ENCODE assay signal across 8 cellular contexts in the genomic region with DNA sequence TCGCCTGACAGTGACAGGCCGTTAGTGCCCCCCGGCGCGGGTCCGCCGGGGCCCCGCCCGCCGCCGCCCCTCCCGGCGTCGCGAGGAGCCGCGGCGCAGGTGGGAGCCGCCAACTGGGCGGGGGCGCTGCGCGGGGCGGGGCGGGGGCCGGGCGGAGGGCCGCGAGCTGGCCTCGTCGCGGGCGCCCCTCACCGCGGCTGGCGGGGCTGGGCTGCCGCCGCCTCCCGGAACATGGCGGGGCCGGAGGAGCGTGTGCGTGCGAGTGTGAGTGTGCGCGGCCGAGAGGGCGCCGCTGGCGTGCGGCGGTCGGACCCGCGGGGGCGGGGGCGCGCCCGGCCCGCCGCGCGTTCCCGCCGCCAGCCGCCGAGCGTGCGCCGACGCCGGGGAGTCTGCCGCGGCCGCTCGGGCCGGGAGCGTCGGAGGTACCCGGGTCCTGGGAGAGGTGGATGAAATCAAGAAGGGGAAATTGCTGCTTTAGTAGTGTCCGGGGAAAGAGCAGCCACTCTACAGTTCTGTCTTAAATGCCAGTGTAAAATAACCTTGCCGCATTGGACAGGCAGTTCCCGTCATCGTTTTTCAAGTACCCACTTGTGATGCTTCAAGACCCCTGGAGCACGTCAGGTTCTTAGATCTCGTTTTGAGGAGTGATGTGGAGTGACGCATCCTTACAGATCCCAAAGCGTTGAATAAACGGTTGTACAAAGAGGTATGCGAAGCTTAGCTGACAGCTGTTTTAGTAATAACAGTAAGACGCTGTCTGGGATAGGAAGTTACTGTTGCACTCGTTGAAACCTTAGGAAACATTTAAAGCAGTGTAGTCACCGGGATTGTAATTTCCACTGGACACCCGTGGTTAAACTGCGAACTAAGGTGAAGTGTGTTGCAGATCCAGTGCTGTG. TPM values are rescaled to one million over a fixed set of nuclear protein-coding genes. Genes with fewer than 3 reads are reported as not detected.
DNase-seq lines count a peak whose midpoint lies in the region; ATAC-seq, FAIRE-seq and TF ChIP-seq lines count a peak whose summit lies in the region.

No MANE protein-coding gene starts in this region.

- H3K18ac ChIP-seq in H1 (ENCODE audit: extremely low read depth, low read length): no peak overlapping the region

- H4K91ac ChIP-seq in H1 (replicated peaks; ENCODE audit: insufficient read length, low read length): no peak overlapping the region

- H3K79me2 ChIP-seq in H1 (ENCODE audit: control insufficient read depth in 1 of 2, insufficient read depth in 2 of 2, low read length in 2 of 2): peaks cover 7 to 52% of the 10 kb centered on the region in 2 experiments

- H3K27me3 ChIP-seq in H1 (replicated peaks in 1 of 4; ENCODE audit: control insufficient read depth in 3 of 4, extremely low read depth in 1 of 4, insufficient read depth in 3 of 4, low read length in 3 of 4): no peaks in the 10 kb centered on the region

- H2AFZ ChIP-seq in H1 (ENCODE audit: low read length): peak overlapping the region; percentile 88

- H2BK12ac ChIP-seq in H1 (ENCODE audit: low read depth, low read length): no peak overlapping the region

- WGBS in H1 (ENCODE audit: extremely low coverage in 1 of 2, insufficient coverage in 1 of 2, insufficient read length in 1 of 2, insufficient replicate concordance in 2 of 2, low coverage in 1 of 2, low lambda C conversion rate in 2 of 2, missing lambda C conversion rate in 1 of 2), 2 experiments: 4% methylated on average over 44 of the region's 95 CpGs; no CpG with 5 or more reads in 1 of the 2 experiments
- 2 to 4% methylated on average over 36 to 53 of the region's 95 CpGs for WGBS in mesodermal cell (ENCODE audit: insufficient coverage in 2 of 2), 2 experiments

- H2BK5ac ChIP-seq in H1 (ENCODE audit: low read depth, low read length): no peak overlapping the region; the same call in 1 of the 2 replicates

- H3K23me2 ChIP-seq in H1 (ENCODE audit: low read depth, low read length): peaks cover 8% of the 10 kb centered on the region

- no peak overlapping the region for H2BK20ac ChIP-seq in H1 (ENCODE audit: low read length)

- FAIRE-seq in H1 (lab: Jason Lieb, UNC): no peak

- H3K56ac ChIP-seq in H1 (replicated peaks; ENCODE audit: insufficient read length, low read depth, low read length): no peak overlapping the region

- TF ChIP-seq RAD21 in H1 (IDR thresholded peaks at IDR 0.05 in 1 of 2, conservative IDR thresholded peaks at IDR 0.05 in 1 of 2; ENCODE audit: low read depth in 2 of 2, low read length in 2 of 2): no peak

- peaks cover 2 to 26% (median 4%) of the 10 kb centered on the region in 4 experiments; a peak in 3 of 8 replicates for H3K36me3 ChIP-seq in H1 (ENCODE audit: control insufficient read depth in 2 of 4, insufficient read depth in 4 of 4, low read length in 3 of 4)
- peaks cover 14% of the 10 kb centered on the region for H3K36me3 ChIP-seq in mesodermal cell (ENCODE audit: control insufficient read depth, insufficient read depth, low read length)

- CTCF ChIA-PET in H1 (lab: Charles Lee; ENCODE audit: partially characterized antibody): interaction anchor here (1.2 to 1.5 kb wide), 2 partner anchors 10 to 101 kb away, joined by 3 to 6 read pairs; no protein-coding TSS in a partner anchor

- peaks cover 0 to 6% (median 1%) of the 10 kb centered on the region in 4 experiments; a peak in 2 of 7 replicates for H3K4me1 ChIP-seq in H1 (replicated peaks in 1 of 4; ENCODE audit: control insufficient read depth in 3 of 4, insufficient read depth in 4 of 4, low read length in 3 of 4)
- no peaks in the 10 kb centered on the region for H3K4me1 ChIP-seq in mesodermal cell (ENCODE audit: control insufficient read depth, insufficient read depth, low read length, poor library complexity, severe bottlenecking)

- peaks cover 0 to 9% of the 10 kb centered on the region in 2 experiments for H4K20me1 ChIP-seq in H1 (replicated peaks in 1 of 2; ENCODE audit: control insufficient read depth in 1 of 2, insufficient read depth in 2 of 2, low read length in 2 of 2)

- H3K27ac ChIP-seq in H1 (ENCODE audit: low read depth, low read length) (peak overlapping the region; percentile 72; the same call in 1 of the 2 replicates), mesodermal cell (ENCODE audit: low read depth, low read length, severe bottlenecking) (peak overlapping the region; percentile 95)

- H3K9ac ChIP-seq in H1 (replicated peaks in 1 of 4; ENCODE audit: extremely low read depth in 1 of 4, low read depth in 3 of 4, low read length in 3 of 4): peak overlapping the region; percentile 60 to 84 (median 76)

- POLR2A ChIA-PET in H1 (lab: Charles Lee; ENCODE audit: partially characterized antibody): interaction anchor here (1.3 to 4.4 kb wide), 6 partner anchors 11 to 197 kb away, joined by 6 to 44 read pairs (median 26); partner anchors contain the start of genes NDUFV2 and TWSG1

- no peak for TF ChIP-seq CTCF in H1 (IDR thresholded peaks at IDR 0.05; ENCODE audit: control extremely low read depth in 1 of 3, insufficient read depth in 1 of 3, low read depth in 1 of 3, low read length in 3 of 3)

- no peak for TF ChIP-seq EP300 in H1 (IDR thresholded peaks at IDR 0.05; ENCODE audit: borderline replicate concordance in 1 of 2, low read depth in 2 of 2, low read length in 2 of 2)

- no peak overlapping the region for H3K4ac ChIP-seq in H1 (replicated peaks; ENCODE audit: insufficient read length, low read depth, low read length)

- no peak overlapping the region for H2AK5ac ChIP-seq in H1 (ENCODE audit: low read depth, low read length)

- no peak overlapping the region for H3K23ac ChIP-seq in H1 (ENCODE audit: insufficient read length)

- H3K79me1 ChIP-seq in H1 (ENCODE audit: low read depth, low read length): peaks cover 4% of the 10 kb centered on the region; the same call in 1 of the 2 replicates

- peak overlapping the region; percentile 88 to 93 for H3K4me2 ChIP-seq in H1 (ENCODE audit: insufficient read depth in 1 of 2, low read depth in 2 of 2, low read length in 2 of 2)

- H3K4me3 ChIP-seq in H1 (ENCODE audit: extremely low read depth in 1 of 4, insufficient read depth in 2 of 4, low read depth in 3 of 4, low read length in 4 of 4): peak overlapping the region; percentile 79 to 95 (median 85)
- H3K4me3 ChIP-seq in mesodermal cell (ENCODE audit: extremely low read depth, insufficient read depth, low read length, poor library complexity, severe bottlenecking): peak overlapping the region; percentile 71

- ATAC-seq in GM19324 (IDR thresholded peaks at IDR 0.05; ENCODE audit: low FRiP score, unreplicated experiment) (peak; percentile 46), HG03457 (IDR thresholded peaks at IDR 0.05; ENCODE audit: unreplicated experiment) (peak; percentile 24)

- no peaks in the 10 kb centered on the region for H3K9me3 ChIP-seq in H1 (ENCODE audit: insufficient read depth in 2 of 2, low read depth in 1 of 2, low read length in 1 of 2)
- H3K9me3 ChIP-seq in mesodermal cell (ENCODE audit: control insufficient read depth, low read length): no peaks in the 10 kb centered on the region

- DNase-seq in C1 segment of cervical spinal cord (lab: John Stamatoyannopoulos, UW): peak in 12 of 14 donors; percentile 45 to 83 (median 71)
- DNase-seq in NCI-H774 (lab: John Stamatoyannopoulos, UW): peak; percentile 79
- peak in 2 of 3 experiments; percentile 24 to 49 for DNase-seq in activated CD8-positive, alpha-beta memory T cell treated with anti-CD3 and anti-CD28 coated beads for 48 hours (ENCODE audit: low read depth in 2 of 3, low spot score in 2 of 3)
- DNase-seq in H1 (ENCODE audit: low read depth in 1 of 2, low spot score in 2 of 2): peak in 1 of 2 experiments; percentile 64
- DNase-seq in stimulated activated CD8-positive, alpha-beta memory T cell treated with anti-CD3 and anti-CD28 coated beads, Interleukin-2, amount 100 ng/mL, for 1 hour (ENCODE audit: low read depth in 2 of 2): peak; percentile 31 to 37

- H3K14ac ChIP-seq in H1 (ENCODE audit: insufficient read length): no peak overlapping the region

- peak in 1 of 2 experiments; percentile 28; a peak in 1 of 3 replicates for TF ChIP-seq POLR2A in H1 (IDR thresholded peaks at IDR 0.05; ENCODE audit: control extremely low read depth in 1 of 2, low read depth in 2 of 2, low read length in 2 of 2)

- no peak overlapping the region for H4K8ac ChIP-seq in H1 (ENCODE audit: extremely low read depth, insufficient read depth, low read length)

- H2BK120ac ChIP-seq in H1 (replicated peaks; ENCODE audit: low read depth, low read length): no peak overlapping the region

- H4K5ac ChIP-seq in H1 (ENCODE audit: insufficient read length, low read depth, low read length): no peak overlapping the region

- H2BK15ac ChIP-seq in H1 (ENCODE audit: low read length): no peak overlapping the region

TF ChIP-seq in H1, 55 proteins besides CTCF, POLR2A, EP300 and RAD21 (continues in another document):
- TF ChIP-seq RFX5 (IDR thresholded peaks at IDR 0.05; ENCODE audit: borderline replicate concordance, low read depth, low read length) (no peak), SAP30 (IDR thresholded peaks at IDR 0.05; ENCODE audit: insufficient read depth, insufficient replicate concordance, low read length) (peak; percentile 39), CREB1 (IDR thresholded peaks at IDR 0.05) (peak; percentile 31; the same call in 1 of the 2 replicates), PHF8 (conservative IDR thresholded peaks at IDR 0.05; ENCODE audit: low read depth, low read length) (no peak)

RNA-seq across cellular contexts. Expression of gene ANKRD12, which starts 0.8 kb away (rescaled TPM):
- 37.9 and 40.9 TPM in 2 replicates for total RNA-seq in H1 (2021; fragmentation: NEBNext Ultra II Directional; extraction: Animal tissue kit (Norgen Biotek cat#: 25700))
- 1.4 and 2.6 TPM in 2 replicates for polyA plus RNA-seq in H1 (2011; rRNA removed)
- 3.1 TPM for polyA plus RNA-seq in H1 (2011; cell fraction: cytosol; rRNA removed)
- 9.2 TPM for polyA plus RNA-seq in H1 (2011; cell fraction: nucleus; rRNA removed)
- 18.2 to 38.9 TPM (median 21.3 TPM) in 4 replicates for polyA plus RNA-seq in H1 (2012, experiment 1 of 2)
- 0.63 TPM for polyA plus RNA-seq in H1 (2012, experiment 2 of 2)
- 94.4 TPM for polyA plus RNA-seq in H1 (2013, experiment 1 of 2)
- 76.3 TPM for polyA plus RNA-seq in H1 (2013, experiment 2 of 2)
- polyA minus RNA-seq in H1 (2011; rRNA and poly(A)+ RNA removed): 24.3 and 43.6 TPM in 2 replicates
- 33.2 TPM for polyA minus RNA-seq in H1 (2011; cell fraction: cytosol; rRNA and poly(A)+ RNA removed)
- 97.3 TPM for polyA minus RNA-seq in H1 (2011; cell fraction: nucleus; rRNA and poly(A)+ RNA removed)
- polyA plus RNA-seq in mesodermal cell (2013, experiment 1 of 2): 17.0 TPM
- polyA plus RNA-seq in mesodermal cell (2013, experiment 2 of 2): 15.5 TPM

RNA-seq across cellular contexts. Expression of gene NDUFV2, which starts 34.9 kb away (rescaled TPM):
- total RNA-seq in H1 (2021; fragmentation: NEBNext Ultra II Directional; extraction: Animal tissue kit (Norgen Biotek cat#: 25700)): 191 and 196 TPM in 2 replicates
- 52.2 and 90.8 TPM in 2 replicates for polyA plus RNA-seq in H1 (2011; rRNA removed)
- 107 TPM for polyA plus RNA-seq in H1 (2011; cell fraction: cytosol; rRNA removed)
- 44.6 TPM for polyA plus RNA-seq in H1 (2011; cell fraction: nucleus; rRNA removed)
- 137 to 244 TPM (median 153 TPM) in 4 replicates for polyA plus RNA-seq in H1 (2012, experiment 1 of 2)
- 64.0 TPM for polyA plus RNA-seq in H1 (2012, experiment 2 of 2)
- polyA plus RNA-seq in H1 (2013, experiment 1 of 2): 221 TPM
- 225 TPM for polyA plus RNA-seq in H1 (2013, experiment 2 of 2)
- polyA minus RNA-seq in H1 (2011; rRNA and poly(A)+ RNA removed): 51.1 and 59.6 TPM in 2 replicates
- polyA minus RNA-seq in H1 (2011; cell fraction: cytosol; rRNA and poly(A)+ RNA removed): 30.6 TPM
- 114 TPM for polyA minus RNA-seq in H1 (2011; cell fraction: nucleus; rRNA and poly(A)+ RNA removed)
- 155 TPM for polyA plus RNA-seq in mesodermal cell (2013, experiment 1 of 2)
- 177 TPM for polyA plus RNA-seq in mesodermal cell (2013, experiment 2 of 2)
